In the genomic region with DNA sequence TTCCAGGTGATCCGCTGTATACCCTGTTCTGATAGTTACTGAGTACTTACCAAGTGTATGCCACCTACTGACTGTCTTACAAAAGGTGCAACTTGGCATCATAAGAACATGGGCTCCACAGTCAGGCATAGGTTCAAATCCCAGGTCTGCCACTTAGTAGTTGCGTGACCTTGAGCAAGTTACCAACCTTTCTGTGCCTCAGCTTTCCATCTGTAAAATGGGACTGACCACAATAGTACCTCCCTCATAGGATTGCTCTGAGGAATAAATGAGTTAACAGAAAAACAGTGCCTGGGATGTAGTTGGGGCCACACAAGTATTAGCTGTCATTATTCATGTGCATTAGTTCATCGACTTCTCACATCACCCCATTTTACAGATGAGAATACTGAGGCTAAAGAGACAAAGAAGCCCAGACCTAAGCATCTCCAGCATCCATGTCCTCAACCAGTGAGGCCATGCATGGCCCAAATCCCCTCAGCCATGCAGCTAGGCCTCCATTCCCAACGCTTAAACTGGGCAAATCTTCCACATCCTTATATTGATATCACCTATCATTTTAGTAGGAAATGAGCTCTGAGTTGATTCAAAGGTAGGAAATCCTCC, we compare ENCODE assay signal across 1 cellular context.
A peak's percentile ranks its signal among the peaks of the same experiment; 100 is the strongest.
TF ChIP-seq lines count a peak whose summit lies in the region.

No MANE protein-coding gene starts in this region.

TF ChIP-seq in GM12878, 131 proteins besides CTCF, POLR2A, EP300 and RAD21:
- no peak for TF ChIP-seq TCF3 (IDR thresholded peaks at IDR 0.05; ENCODE audit: borderline replicate concordance, insufficient read depth, low read depth, low read length)
- peak; percentile 93 for TF ChIP-seq SMARCA5 (IDR thresholded peaks at IDR 0.05)
- 0 out of 2 replicates have a peak, but pooled peaks have one; percentile 55 for TF ChIP-seq LARP7 (IDR thresholded peaks at IDR 0.05)
- TF ChIP-seq ZNF24 (IDR thresholded peaks at IDR 0.05) = peak; percentile 31; the same call in 1 of the 2 replicates
- no peak for TF ChIP-seq KLF5 (IDR thresholded peaks at IDR 0.05; ENCODE audit: partially characterized antibody)
- peak; percentile 89 for TF ChIP-seq ZNF217 (IDR thresholded peaks at IDR 0.05)
